Comparison of ENCODE assay signal across 1 cellular context in the genomic region with DNA sequence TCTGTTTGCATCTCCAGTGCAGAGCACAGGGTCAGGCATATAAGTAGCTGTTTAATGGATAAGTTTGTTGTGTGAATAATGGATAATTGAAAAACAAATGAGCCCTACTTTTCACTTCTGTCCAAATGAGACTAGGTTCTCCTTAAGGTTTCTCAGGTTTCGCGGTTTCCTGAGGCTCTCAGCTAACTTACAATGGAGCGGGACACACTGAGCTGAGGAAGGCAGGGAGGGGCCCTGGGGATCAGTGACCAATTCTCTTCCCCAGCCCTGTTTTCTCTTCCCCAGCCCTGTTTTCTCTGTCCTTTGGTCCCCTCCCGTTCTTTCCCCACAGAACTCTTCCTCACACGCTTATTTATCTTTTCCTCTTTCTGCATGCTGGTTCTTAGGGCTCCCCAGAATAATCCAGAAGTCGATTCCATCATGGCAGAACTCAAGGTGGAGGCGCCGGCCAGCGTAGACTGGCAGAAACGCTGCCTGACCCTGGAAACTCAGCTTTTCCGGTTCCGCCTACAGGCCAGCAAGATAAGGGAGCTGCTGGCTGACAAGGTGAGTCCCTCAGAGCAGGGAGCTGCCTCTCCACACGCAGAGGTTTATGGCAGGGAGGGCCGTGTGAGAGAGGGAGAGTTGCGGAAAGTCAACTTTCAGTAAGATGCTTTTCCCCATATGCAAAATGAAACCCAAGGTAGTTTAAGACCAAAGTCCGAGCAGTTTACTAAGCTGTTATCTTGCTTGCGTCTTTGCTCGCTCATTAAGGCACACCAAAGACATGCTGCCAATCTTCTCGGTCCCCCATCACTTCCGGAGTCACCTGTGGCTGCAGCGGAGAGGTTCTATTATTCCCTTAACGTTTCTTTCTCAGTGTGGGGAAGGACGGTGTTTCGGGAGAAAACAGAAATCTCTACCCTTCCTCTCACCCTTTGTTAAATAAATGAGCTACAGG.
TF ChIP-seq lines count a peak whose summit lies in the region.

No MANE protein-coding gene starts in this region.

TF ChIP-seq in K562, 482 proteins besides CTCF, POLR2A, EP300 and RAD21 (continued from another document):
- TF ChIP-seq MTA3 (IDR thresholded peaks at IDR 0.05; ENCODE audit: borderline replicate concordance) (0 out of 2 replicates have a peak, but pooled peaks have one; percentile 36), PHF20 (IDR thresholded peaks at IDR 0.05; ENCODE audit: partially characterized antibody) (peak; percentile 60), STAT6 (CRISPR knock-in tag; IDR thresholded peaks at IDR 0.05) (no peak), PHB2 (IDR thresholded peaks at IDR 0.05; ENCODE audit: low read depth) (no peak), BACH1 (tag; IDR thresholded peaks at IDR 0.05) (no peak), ARID1B (IDR thresholded peaks at IDR 0.05) (peak; percentile 44), PRDM10 (IDR thresholded peaks at IDR 0.05; ENCODE audit: partially characterized antibody) (peak; percentile 58), CTBP1 (IDR thresholded peaks at IDR 0.05; ENCODE audit: borderline replicate concordance) (peak; percentile 67; the same call in 1 of the 2 replicates), ZSCAN32 (CRISPR knock-in tag; IDR thresholded peaks at IDR 0.05) (no peak), DPF2 (IDR thresholded peaks at IDR 0.05) (0 out of 2 replicates have a peak, but pooled peaks have one; percentile 21), JUND (IDR thresholded peaks at IDR 0.05; ENCODE audit: borderline replicate concordance, low read depth, low read length) (no peak; the same call in 1 of the 2 replicates), JUND (tag; IDR thresholded peaks at IDR 0.05; ENCODE audit: borderline replicate concordance, low read depth, low read length) (peak; percentile 56; the same call in 1 of the 3 replicates), TAF1 (IDR thresholded peaks at IDR 0.05; ENCODE audit: control insufficient read depth, extremely low read depth, insufficient read depth, low read length, severe bottlenecking) (peak; percentile 39), ZFP36 (IDR thresholded peaks at IDR 0.05; ENCODE audit: low read depth, low read length, partially characterized antibody) (peak; percentile 12), TBP (optimal IDR thresholded peaks at IDR 0.05; ENCODE audit: low read depth, low read length) (peak; percentile 50), ZFPM2 (CRISPR knock-in tag; IDR thresholded peaks at IDR 0.05) (no peak), SMAD4 (CRISPR knock-in tag; conservative IDR thresholded peaks at IDR 0.05) (0 out of 2 replicates have a peak, but pooled peaks have one; percentile 22), POLR2G (IDR thresholded peaks at IDR 0.05; ENCODE audit: low read depth, low read length) (peak; percentile 70), SIN3B (IDR thresholded peaks at IDR 0.05; ENCODE audit: low read depth) (no peak), ZNF280B (CRISPR knock-in tag; IDR thresholded peaks at IDR 0.05) (no peak), SUPT5H (IDR thresholded peaks at IDR 0.05) (peak; percentile 74), POLR2AphosphoS5 (IDR thresholded peaks at IDR 0.05; ENCODE audit: control insufficient read depth, insufficient read depth, low read depth, low read length) (peak; percentile 42; the same call in 1 of the 2 replicates), ZNF280A (IDR thresholded peaks at IDR 0.05; ENCODE audit: low read depth, partially characterized antibody) (no peak), PKNOX1 (IDR thresholded peaks at IDR 0.05) (peak; percentile 52), NFRKB (IDR thresholded peaks at IDR 0.05; ENCODE audit: low read depth) (peak; percentile 70; the same call in 1 of the 2 replicates), LCOR (CRISPR knock-in tag; IDR thresholded peaks at IDR 0.05) (no peak), ZC3H4 (CRISPR knock-in tag; IDR thresholded peaks at IDR 0.05; ENCODE audit: borderline replicate concordance) (no peak), DIDO1 (tag; IDR thresholded peaks at IDR 0.05; ENCODE audit: low read depth) (no peak), ETV1 (tag; conservative IDR thresholded peaks at IDR 0.05; ENCODE audit: low read depth) (peak; percentile 67), RCOR1 (IDR thresholded peaks at IDR 0.05; ENCODE audit: borderline replicate concordance in 1 of 2, low read depth in 2 of 2, low read length in 2 of 2) (peak in 1 of 2 experiments; percentile 12; a peak in 1 of 4 replicates)
- TF ChIP-seq, protein P1, sequence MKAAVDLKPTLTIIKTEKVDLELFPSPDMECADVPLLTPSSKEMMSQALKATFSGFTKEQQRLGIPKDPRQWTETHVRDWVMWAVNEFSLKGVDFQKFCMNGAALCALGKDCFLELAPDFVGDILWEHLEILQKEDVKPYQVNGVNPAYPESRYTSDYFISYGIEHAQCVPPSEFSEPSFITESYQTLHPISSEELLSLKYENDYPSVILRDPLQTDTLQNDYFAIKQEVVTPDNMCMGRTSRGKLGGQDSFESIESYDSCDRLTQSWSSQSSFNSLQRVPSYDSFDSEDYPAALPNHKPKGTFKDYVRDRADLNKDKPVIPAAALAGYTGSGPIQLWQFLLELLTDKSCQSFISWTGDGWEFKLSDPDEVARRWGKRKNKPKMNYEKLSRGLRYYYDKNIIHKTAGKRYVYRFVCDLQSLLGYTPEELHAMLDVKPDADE (conservative IDR thresholded peaks at IDR 0.05; ENCODE audit: control insufficient read depth, low read depth, low read length) = no peak
- TF ChIP-seq, protein P2, sequence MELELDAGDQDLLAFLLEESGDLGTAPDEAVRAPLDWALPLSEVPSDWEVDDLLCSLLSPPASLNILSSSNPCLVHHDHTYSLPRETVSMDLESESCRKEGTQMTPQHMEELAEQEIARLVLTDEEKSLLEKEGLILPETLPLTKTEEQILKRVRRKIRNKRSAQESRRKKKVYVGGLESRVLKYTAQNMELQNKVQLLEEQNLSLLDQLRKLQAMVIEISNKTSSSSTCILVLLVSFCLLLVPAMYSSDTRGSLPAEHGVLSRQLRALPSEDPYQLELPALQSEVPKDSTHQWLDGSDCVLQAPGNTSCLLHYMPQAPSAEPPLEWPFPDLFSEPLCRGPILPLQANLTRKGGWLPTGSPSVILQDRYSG (tag; conservative IDR thresholded peaks at IDR 0.05; ENCODE audit: low read depth) = 0 out of 2 replicates have a peak, but pooled peaks have one; percentile 25
- TF ChIP-seq, protein P3, sequence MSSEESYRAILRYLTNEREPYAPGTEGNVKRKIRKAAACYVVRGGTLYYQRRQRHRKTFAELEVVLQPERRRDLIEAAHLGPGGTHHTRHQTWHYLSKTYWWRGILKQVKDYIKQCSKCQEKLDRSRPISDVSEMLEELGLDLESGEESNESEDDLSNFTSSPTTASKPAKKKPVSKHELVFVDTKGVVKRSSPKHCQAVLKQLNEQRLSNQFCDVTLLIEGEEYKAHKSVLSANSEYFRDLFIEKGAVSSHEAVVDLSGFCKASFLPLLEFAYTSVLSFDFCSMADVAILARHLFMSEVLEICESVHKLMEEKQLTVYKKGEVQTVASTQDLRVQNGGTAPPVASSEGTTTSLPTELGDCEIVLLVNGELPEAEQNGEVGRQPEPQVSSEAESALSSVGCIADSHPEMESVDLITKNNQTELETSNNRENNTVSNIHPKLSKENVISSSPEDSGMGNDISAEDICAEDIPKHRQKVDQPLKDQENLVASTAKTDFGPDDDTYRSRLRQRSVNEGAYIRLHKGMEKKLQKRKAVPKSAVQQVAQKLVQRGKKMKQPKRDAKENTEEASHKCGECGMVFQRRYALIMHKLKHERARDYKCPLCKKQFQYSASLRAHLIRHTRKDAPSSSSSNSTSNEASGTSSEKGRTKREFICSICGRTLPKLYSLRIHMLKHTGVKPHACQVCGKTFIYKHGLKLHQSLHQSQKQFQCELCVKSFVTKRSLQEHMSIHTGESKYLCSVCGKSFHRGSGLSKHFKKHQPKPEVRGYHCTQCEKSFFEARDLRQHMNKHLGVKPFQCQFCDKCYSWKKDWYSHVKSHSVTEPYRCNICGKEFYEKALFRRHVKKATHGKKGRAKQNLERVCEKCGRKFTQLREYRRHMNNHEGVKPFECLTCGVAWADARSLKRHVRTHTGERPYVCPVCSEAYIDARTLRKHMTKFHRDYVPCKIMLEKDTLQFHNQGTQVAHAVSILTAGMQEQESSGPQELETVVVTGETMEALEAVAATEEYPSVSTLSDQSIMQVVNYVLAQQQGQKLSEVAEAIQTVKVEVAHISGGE (CRISPR knock-in tag; IDR thresholded peaks at IDR 0.05) = 0 out of 6 replicates have a peak, but pooled peaks of 1 of the 3 experiments have one; percentile 21
